ENCODE assay signal across 27 cellular contexts in genomic region chr5:147418613-147419012, GRCh38.
"Had no signal": no experiment of that assay in that cellular context is flagged by ENCODE, and none has a peak within 500 bp of the region (broad histone marks: within the 10 kb centered on the region; RNA-seq: fewer than 3 reads in every experiment).

No MANE protein-coding gene starts in this region.

- H3K9ac ChIP-seq: SK-N-SH had no signal

- H3K27ac ChIP-seq: adrenal gland, body of pancreas, RWPE1, SJCRH30 had no signal

- H3K4me3 Mint-ChIP-seq: activated CD4-positive, alpha-beta memory T cell treated with anti-CD3 and anti-CD28 coated beads, Interleukin-2, amount 10 ng/mL, durations not matched to agents 7 days and 5 days; activated CD4-positive, alpha-beta T cell treated with anti-CD3 and anti-CD28 coated beads for 36 hours; activated naive CD8-positive, alpha-beta T cell treated with anti-CD3 and anti-CD28 coated beads, Interleukin-2, amount 10 ng/mL, durations not matched to agents 7 days and 5 days; activated T-cell treated with anti-CD3 and anti-CD28 coated beads, Interleukin-2, amount 50 U/mL, for 72 hours had no signal

- H3K36me3 ChIP-seq: adrenal gland, Peyer's patch had no signal

- H3K4me1 Mint-ChIP-seq: activated CD4-positive, alpha-beta memory T cell treated with anti-CD3 and anti-CD28 coated beads, Interleukin-2, amount 10 ng/mL, durations not matched to agents 7 days and 5 days; activated CD4-positive, alpha-beta T cell treated with anti-CD3 and anti-CD28 coated beads for 36 hours; activated naive CD8-positive, alpha-beta T cell treated with anti-CD3 and anti-CD28 coated beads, Interleukin-2, amount 10 ng/mL, durations not matched to agents 7 days and 5 days had no signal

- DNase-seq: activated CD4-positive, alpha-beta memory T cell treated with anti-CD3 and anti-CD28 coated beads, Interleukin-2, amount 10 ng/mL, durations not matched to agents 7 days and 5 days; activated CD4-positive, alpha-beta T cell treated with anti-CD3 and anti-CD28 coated beads for 36 hours; activated CD4-positive, alpha-beta T cell treated with anti-CD3 and anti-CD28 coated beads, Interleukin-2, amount 50 U/mL, for 1 hour; activated CD4-positive, CD25-positive, alpha-beta regulatory T cell; activated CD8-positive, alpha-beta memory T cell treated with anti-CD3 and anti-CD28 coated beads, Interleukin-2, amount 50 U/mL, for 4 hours; activated naive CD4-positive, alpha-beta T cell treated with anti-CD3 and anti-CD28 coated beads, Interleukin-2, amount 50 U/mL, for 16 hours; activated naive CD8-positive, alpha-beta T cell treated with anti-CD3 and anti-CD28 coated beads, Interleukin-2, amount 10 ng/mL, durations not matched to agents 7 days and 5 days; activated T-cell treated with anti-CD3 and anti-CD28 coated beads, Interleukin-2, amount 50 U/mL, for 72 hours; adrenal gland; aorta; body of pancreas; Kasumi-1; NCI-H1105 treated with DMSO at 0.1 percent for 48 hours; NCI-H1436 treated with DMSO at 0.1 percent for 48 hours; NCI-H187; NCI-H2081; NCI-H510A treated with DMSO at 0.1 percent for 48 hours; NCI-H69; NK-92 treated with Interleukin-12 subunit alpha and Interleukin-12 subunit beta, amount 100 ng/mL, for 24 hours; OCI-M1; Peyer's patch; Right ventricle myocardium superior; SJCRH30; SK-N-SH; T-helper 1 cell had no signal

- H3K27me3 Mint-ChIP-seq: activated CD4-positive, alpha-beta memory T cell treated with anti-CD3 and anti-CD28 coated beads, Interleukin-2, amount 10 ng/mL, durations not matched to agents 7 days and 5 days; activated naive CD8-positive, alpha-beta T cell treated with anti-CD3 and anti-CD28 coated beads, Interleukin-2, amount 10 ng/mL, durations not matched to agents 7 days and 5 days had no signal

- ATAC-seq: activated CD4-positive, alpha-beta T cell treated with anti-CD3 and anti-CD28 coated beads for 36 hours; activated T-cell treated with anti-CD3 and anti-CD28 coated beads, Interleukin-2, amount 50 U/mL, for 72 hours; body of pancreas; K562 had no signal

- H3K27ac Mint-ChIP-seq: activated CD4-positive, alpha-beta memory T cell treated with anti-CD3 and anti-CD28 coated beads, Interleukin-2, amount 10 ng/mL, durations not matched to agents 7 days and 5 days; activated CD4-positive, alpha-beta T cell treated with anti-CD3 and anti-CD28 coated beads for 36 hours; activated naive CD8-positive, alpha-beta T cell treated with anti-CD3 and anti-CD28 coated beads, Interleukin-2, amount 10 ng/mL, durations not matched to agents 7 days and 5 days; activated T-cell treated with anti-CD3 and anti-CD28 coated beads, Interleukin-2, amount 50 U/mL, for 72 hours had no signal

- H3K27me3 ChIP-seq: adrenal gland, body of pancreas, Peyer's patch, SJCRH30 had no signal

- H3K9me3 Mint-ChIP-seq: activated CD4-positive, alpha-beta memory T cell treated with anti-CD3 and anti-CD28 coated beads, Interleukin-2, amount 10 ng/mL, durations not matched to agents 7 days and 5 days; activated naive CD8-positive, alpha-beta T cell treated with anti-CD3 and anti-CD28 coated beads, Interleukin-2, amount 10 ng/mL, durations not matched to agents 7 days and 5 days; activated T-cell treated with anti-CD3 and anti-CD28 coated beads, Interleukin-2, amount 50 U/mL, for 72 hours had no signal

- H3K9me3 ChIP-seq: adrenal gland, body of pancreas, Peyer's patch, SJCRH30, SK-N-SH had no signal

- H3K36me3 Mint-ChIP-seq: activated naive CD8-positive, alpha-beta T cell treated with anti-CD3 and anti-CD28 coated beads, Interleukin-2, amount 10 ng/mL, durations not matched to agents 7 days and 5 days had no signal

- H3K4me3 ChIP-seq: adrenal gland, body of pancreas, K562, Peyer's patch, SJCRH30 had no signal
